ENCODE assay signal across 8 cellular contexts in the genomic region with DNA sequence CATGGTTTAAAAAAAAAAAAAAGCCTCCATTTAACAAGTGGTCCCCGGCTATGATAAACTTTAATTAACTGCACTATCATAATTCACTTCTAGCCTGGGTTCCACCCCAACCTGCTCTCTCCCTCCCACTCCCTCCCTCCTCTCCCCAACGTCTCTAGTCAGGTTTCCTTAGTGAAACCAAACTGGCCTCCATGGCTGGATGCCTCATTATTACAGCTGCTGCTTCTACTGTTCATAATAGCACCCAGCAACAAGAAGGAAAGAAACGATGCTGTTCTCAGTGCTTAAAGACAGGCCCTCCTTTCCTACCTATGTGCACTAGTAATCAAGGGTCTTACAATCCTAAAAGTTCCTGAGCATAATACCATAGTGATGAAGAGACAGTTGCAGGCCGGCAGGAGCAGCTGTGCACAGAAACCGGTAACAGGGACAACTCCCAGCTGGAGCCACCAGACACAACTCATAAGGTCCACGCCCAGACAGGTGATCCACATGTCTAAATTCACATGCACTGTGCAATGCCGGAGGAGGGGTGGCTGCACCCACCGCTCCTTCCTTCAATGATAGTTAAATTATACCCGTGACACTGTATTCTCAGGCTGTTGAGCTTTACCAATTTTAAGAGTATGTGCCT. TPM values are rescaled to one million over a fixed set of nuclear protein-coding genes. Genes with fewer than 3 reads are reported as not detected.
DNase-seq lines count a peak whose midpoint lies in the region; ATAC-seq and TF ChIP-seq lines count a peak whose summit lies in the region.

No MANE protein-coding gene starts in this region.

- peak overlapping the region; percentile 12 for H3K9ac ChIP-seq in muscle layer of colon (ENCODE audit: low read length)

- TF ChIP-seq CTCF in lower lobe of right lung (IDR thresholded peaks at IDR 0.05) = no peak

- no peaks in the 10 kb centered on the region for H3K27me3 Mint-ChIP-seq in stimulated activated memory B cell treated with anti-CD40 and anti-IgM and Interleukin-4, amounts not matched to agents 10 μg/mL and 1 μg/mL and 100 μg/mL, for 72 hours

- H3K4me3 Mint-ChIP-seq in stimulated activated memory B cell treated with anti-CD40 and anti-IgM and Interleukin-4, amounts not matched to agents 10 μg/mL and 1 μg/mL and 100 μg/mL, for 72 hours = no peak overlapping the region

- H3K27me3 ChIP-seq in muscle layer of colon (ENCODE audit: control insufficient read depth in 1 of 2, insufficient read depth in 2 of 2, low read length in 2 of 2) (no peaks in the 10 kb centered on the region), lower lobe of right lung (ENCODE audit: low read depth) (no peaks in the 10 kb centered on the region)

- intact Hi-C loops in lower lobe of right lung (cut with DNase I) = no loop called here

- peaks cover 12% of the 10 kb centered on the region for H3K36me3 ChIP-seq in muscle layer of colon (ENCODE audit: insufficient read depth, low read length)
- peaks cover 16% of the 10 kb centered on the region for H3K36me3 ChIP-seq in lower lobe of right lung

- H3K9me3 Mint-ChIP-seq in stimulated activated memory B cell treated with anti-CD40 and anti-IgM and Interleukin-4, amounts not matched to agents 10 μg/mL and 1 μg/mL and 100 μg/mL, for 72 hours = no peaks in the 10 kb centered on the region

- peaks cover 20% of the 10 kb centered on the region for H3K36me3 Mint-ChIP-seq in stimulated activated memory B cell treated with anti-CD40 and anti-IgM and Interleukin-4, amounts not matched to agents 10 μg/mL and 1 μg/mL and 100 μg/mL, for 72 hours

- ATAC-seq in HG02885 (IDR thresholded peaks at IDR 0.05; ENCODE audit: poor library complexity, unreplicated experiment) = peak; percentile 60
- no peak for ATAC-seq in lower lobe of right lung
- no peak for ATAC-seq in stimulated activated memory B cell treated with anti-CD40 and anti-IgM and Interleukin-4, amounts not matched to agents 10 μg/mL and 1 μg/mL and 100 μg/mL, for 72 hours

- DNase-seq in DMS79 treated with DMSO at 0.1 percent for 48 hours (lab: John Stamatoyannopoulos, UW) (peak; percentile 67), DMS79 (lab: John Stamatoyannopoulos, UW) (no peak), SHP77 treated with DMSO at 0.1 percent for 48 hours (lab: John Stamatoyannopoulos, UW) (peak; percentile 74), lower lobe of right lung (no peak), GM03348 (ENCODE audit: low spot score) (no peak)

- peaks cover 26% of the 10 kb centered on the region for H3K4me1 Mint-ChIP-seq in stimulated activated memory B cell treated with anti-CD40 and anti-IgM and Interleukin-4, amounts not matched to agents 10 μg/mL and 1 μg/mL and 100 μg/mL, for 72 hours

- H3K4me1 ChIP-seq in muscle layer of colon (ENCODE audit: insufficient read depth, low read length) (peaks cover 27% of the 10 kb centered on the region), lower lobe of right lung (peaks cover 47% of the 10 kb centered on the region)

- peak overlapping the region; percentile 98 for H3K27ac ChIP-seq in muscle layer of colon (ENCODE audit: low read depth, low read length)
- no peak overlapping the region for H3K27ac ChIP-seq in lower lobe of right lung

- H3K4me3 ChIP-seq in muscle layer of colon (ENCODE audit: low read depth in 1 of 2, low read length in 2 of 2) (no peak overlapping the region), lower lobe of right lung (no peak overlapping the region)

- H3K9me3 ChIP-seq in muscle layer of colon (ENCODE audit: low read length) (no peaks in the 10 kb centered on the region), lower lobe of right lung (no peaks in the 10 kb centered on the region)

- no peak overlapping the region for H3K27ac Mint-ChIP-seq in stimulated activated memory B cell treated with anti-CD40 and anti-IgM and Interleukin-4, amounts not matched to agents 10 μg/mL and 1 μg/mL and 100 μg/mL, for 72 hours

RNA-seq across cellular contexts. Expression of gene IRF2BPL, which starts 6.2 kb away (rescaled TPM):
- total RNA-seq in lower lobe of right lung = 44.3 TPM

Comparison
In these comparisons a context has a peak if more than half of its experiments do, and no peak if none do; other contexts are left out.
1. DNase-seq: peak in DMS79 treated with DMSO at 0.1 percent for 48 hours (single experiment) and SHP77 treated with DMSO at 0.1 percent for 48 hours (single experiment); none in DMS79 (single experiment), lower lobe of right lung (single experiment) and GM03348 (single experiment).